Comparison of ENCODE assay signal across 11 cellular contexts in genomic region chr3:30646181-30646876, GRCh38. TPM values are rescaled to one million over a fixed set of nuclear protein-coding genes. Genes with fewer than 3 reads are reported as not detected.
DNase-seq lines count a peak whose midpoint lies in the region; ATAC-seq lines count a peak whose summit lies in the region.
"Had no signal": no experiment of that assay in that cellular context is flagged by ENCODE, and none has a peak within 500 bp of the region (broad histone marks: within the 10 kb centered on the region; RNA-seq: fewer than 3 reads in every experiment).

No MANE protein-coding gene starts in this region.

- peaks cover 86 to 100% (median 98%) of the 10 kb centered on the region in 3 donors for H3K4me1 Mint-ChIP-seq in CD8-positive, alpha-beta memory T cell

- H3K27ac Mint-ChIP-seq in CD8-positive, alpha-beta memory T cell, result peak overlapping the region; percentile 85 to 98 (median 92)

- no peak for DNase-seq in CD8-positive, alpha-beta memory T cell
- DNase-seq in MV-4-11 (lab: John Stamatoyannopoulos, UW) (peak; percentile 95), amniotic epithelial cell (ENCODE audit: low read depth) (peak; percentile 91), pons (ENCODE audit: low spot score) (peak; percentile 67), hippocampal formation (lab: John Stamatoyannopoulos, UW) (no peak), NCI-H82 (lab: John Stamatoyannopoulos, UW) (no peak)
- DNase-seq: central memory CD4-positive, alpha-beta T cell; occipital lobe had no signal

- peaks cover 8 to 62% (median 39%) of the 10 kb centered on the region in 3 donors for H3K36me3 Mint-ChIP-seq in CD8-positive, alpha-beta memory T cell

- CTCF ChIA-PET in CD8-positive, alpha-beta memory T cell (lab: Charles Lee), result interaction anchor here (1.9 kb wide), 1 partner anchor 17 kb away, joined by 4 read pairs; no protein-coding TSS in a partner anchor

- H3K9me3 ChIP-seq in CD8-positive, alpha-beta memory T cell (ENCODE audit: low read length), result no peaks in the 10 kb centered on the region

- POLR2A ChIA-PET in CD8-positive, alpha-beta memory T cell (lab: Charles Lee), result interaction anchor here (1.2 to 1.9 kb wide), 4 partner anchors 9 to 35 kb away, joined by 4 to 6 read pairs (median 6); no protein-coding TSS in a partner anchor

- peaks cover 48% of the 10 kb centered on the region for H3K36me3 ChIP-seq in CD8-positive, alpha-beta memory T cell (ENCODE audit: insufficient read depth, low read length)

- H3K27ac ChIP-seq in CD8-positive, alpha-beta memory T cell (ENCODE audit: low read depth, low read length), result no peak overlapping the region
- H3K27ac ChIP-seq: hepatocyte had no signal

- H3K4me3 ChIP-seq in CD8-positive, alpha-beta memory T cell (ENCODE audit: low read length), result peak overlapping the region; percentile 16
- H3K4me3 ChIP-seq: hepatocyte had no signal

- H3K4me1 ChIP-seq in CD8-positive, alpha-beta memory T cell (ENCODE audit: insufficient read depth, low read length), result peaks cover 98% of the 10 kb centered on the region

- H3K9me3 Mint-ChIP-seq in CD8-positive, alpha-beta memory T cell, result no peaks in the 10 kb centered on the region

- no peaks in the 10 kb centered on the region for H3K27me3 ChIP-seq in CD8-positive, alpha-beta memory T cell (ENCODE audit: insufficient read depth, low read length, poor library complexity, severe bottlenecking)
- H3K27me3 ChIP-seq: hepatocyte had no signal

- H3K4me3 Mint-ChIP-seq in CD8-positive, alpha-beta memory T cell, result peak overlapping the region in 6 of 7 donors; percentile 53 to 79 (median 62)

- ATAC-seq in GM19452 (IDR thresholded peaks at IDR 0.05; ENCODE audit: unreplicated experiment) (no peak), HG02973 (IDR thresholded peaks at IDR 0.05; ENCODE audit: unreplicated experiment) (no peak)

- no peaks in the 10 kb centered on the region for H3K27me3 Mint-ChIP-seq in CD8-positive, alpha-beta memory T cell

RNA-seq across cellular contexts. Expression of gene TGFBR2, which starts 39.9 kb away (rescaled TPM):
- total RNA-seq in CD8-positive, alpha-beta memory T cell, result 10 to 100 TPM; 55.3 to 56.3 TPM
- polyA plus RNA-seq in CD8-positive, alpha-beta memory T cell, result 108 TPM

Comparison
In these comparisons a context has a peak if more than half of its experiments do, and no peak if none do; other contexts are left out.
1. DNase-seq: peak in MV-4-11 (single experiment), amniotic epithelial cell (single experiment) and pons (single experiment); none in CD8-positive, alpha-beta memory T cell (0 of 5), hippocampal formation (0 of 2) and NCI-H82 (single experiment).